10 cellular contexts compared by ENCODE assay signal in the genomic region with DNA sequence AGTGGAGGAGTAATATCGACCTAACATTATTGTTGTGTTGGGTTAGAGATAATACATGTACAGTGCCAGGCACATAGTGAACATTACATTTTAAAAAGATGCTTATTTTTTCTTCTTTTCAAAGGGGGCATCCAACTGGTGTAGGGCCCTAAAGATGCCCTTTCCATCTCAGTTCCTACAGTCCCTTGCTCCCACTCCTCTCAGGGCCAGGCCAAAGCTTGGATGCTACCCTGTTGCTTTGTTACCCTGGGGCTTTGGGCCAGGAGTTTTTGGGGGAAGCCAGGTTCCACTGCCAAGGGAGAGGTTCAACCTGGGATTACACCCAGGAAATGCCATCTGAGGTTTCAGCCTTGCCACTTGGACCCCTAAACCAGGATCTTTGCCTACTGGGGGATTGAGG. TPM values are rescaled to one million over a fixed set of nuclear protein-coding genes. Genes with fewer than 3 reads are reported as not detected.
"Had no signal": no experiment of that assay in that cellular context is flagged by ENCODE, and none has a peak within 500 bp of the region (broad histone marks: within the 10 kb centered on the region; RNA-seq: fewer than 3 reads in every experiment).

No MANE protein-coding gene starts in this region.

- H3K36me3 Mint-ChIP-seq: activated CD4-positive, alpha-beta memory T cell treated with anti-CD3 and anti-CD28 coated beads for 36 hours; activated naive CD8-positive, alpha-beta T cell; memory B cell; stimulated activated memory B cell treated with anti-CD40 and anti-IgM and Interleukin-4, amounts not matched to agents 10 μg/mL and 1 μg/mL and 100 μg/mL, for 72 hours had no signal

- H3K9me3 Mint-ChIP-seq: activated CD4-positive, alpha-beta memory T cell treated with anti-CD3 and anti-CD28 coated beads for 36 hours; memory B cell; stimulated activated memory B cell treated with anti-CD40 and anti-IgM and Interleukin-4, amounts not matched to agents 10 μg/mL and 1 μg/mL and 100 μg/mL, for 72 hours had no signal

- H3K9me3 ChIP-seq: tibial nerve had no signal

- H3K36me3 ChIP-seq: tibial nerve had no signal

- H3K4me3 Mint-ChIP-seq: activated CD4-positive, alpha-beta memory T cell treated with anti-CD3 and anti-CD28 coated beads for 36 hours; memory B cell; stimulated activated memory B cell treated with anti-CD40 and anti-IgM and Interleukin-4, amounts not matched to agents 10 μg/mL and 1 μg/mL and 100 μg/mL, for 72 hours had no signal

- H3K27ac Mint-ChIP-seq: activated CD4-positive, alpha-beta memory T cell treated with anti-CD3 and anti-CD28 coated beads for 36 hours; activated naive CD8-positive, alpha-beta T cell; memory B cell; stimulated activated memory B cell treated with anti-CD40 and anti-IgM and Interleukin-4, amounts not matched to agents 10 μg/mL and 1 μg/mL and 100 μg/mL, for 72 hours had no signal

- H3K4me1 Mint-ChIP-seq: memory B cell had no signal

- ATAC-seq: stimulated activated memory B cell treated with anti-CD40 and anti-IgM and Interleukin-4, amounts not matched to agents 10 μg/mL and 1 μg/mL and 100 μg/mL, for 72 hours had no signal

- DNase-seq: activated CD4-positive, alpha-beta memory T cell treated with anti-CD3 and anti-CD28 coated beads for 36 hours; activated CD4-positive, alpha-beta T cell treated with anti-CD3 and anti-CD28 coated beads for 1 hour; activated gamma-delta T cell; activated T-cell treated with anti-CD3 and anti-CD28 coated beads, Interleukin-2, amount 50 U/mL, for 48 hours; effector CD4-positive, alpha-beta T cell had no signal

- H3K27me3 Mint-ChIP-seq: stimulated activated memory B cell treated with anti-CD40 and anti-IgM and Interleukin-4, amounts not matched to agents 10 μg/mL and 1 μg/mL and 100 μg/mL, for 72 hours had no signal

RNA-seq across cellular contexts. Expression of a gene that starts 0.9 kb away (rescaled TPM):
- total RNA-seq: activated CD4-positive, alpha-beta memory T cell treated with anti-CD3 and anti-CD28 coated beads for 36 hours; bronchial epithelial cell had no signal
